In genomic region chr4:163949976-163950601, GRCh38 we compare ENCODE assay signal across 20 cellular contexts.
"Had no signal": no experiment of that assay in that cellular context is flagged by ENCODE, and none has a peak within 500 bp of the region (broad histone marks: within the 10 kb centered on the region; RNA-seq: fewer than 3 reads in every experiment).

No MANE protein-coding gene starts in this region.

- H2AFZ ChIP-seq: hepatocyte had no signal

- H3K79me2 ChIP-seq: hepatocyte had no signal

- H3K27me3 ChIP-seq: cardiac muscle cell, colonic mucosa, hepatocyte, left lung, transverse colon had no signal

- H3K4me1 ChIP-seq: colonic mucosa, left lung, transverse colon had no signal

- H3K36me3 ChIP-seq: cardiac muscle cell, colonic mucosa, left lung, transverse colon had no signal

- ATAC-seq: esophagus mucosa; left lung; mucosa of descending colon; naive thymus-derived CD4-positive, alpha-beta T cell had no signal

- H3K4me3 Mint-ChIP-seq: activated naive CD4-positive, alpha-beta T cell treated with anti-CD3 and anti-CD28 coated beads for 36 hours; naive thymus-derived CD4-positive, alpha-beta T cell had no signal

- DNase-seq: activated CD4-positive, CD25-positive, alpha-beta regulatory T cell treated with anti-CD3 and anti-CD28 coated beads, Interleukin-2, amount 50 U/mL, for 72 hours; activated naive CD4-positive, alpha-beta T cell treated with anti-CD3 and anti-CD28 coated beads for 36 hours; activated T-cell treated with anti-CD3 and anti-CD28 coated beads for 4 hours; colonic mucosa; islet precursor cell; naive thymus-derived CD4-positive, alpha-beta T cell; retina; stimulated activated CD4-positive, alpha-beta T cell treated with anti-CD3 and anti-CD28 coated beads, Interleukin-15, amount 100 ng/mL, for 24 hours; stimulated activated CD4-positive, alpha-beta T cell treated with anti-CD3 and anti-CD28 coated beads, Interleukin-4, amount 100 ng/mL, for 1 hour; stimulated activated naive CD4-positive, alpha-beta T cell treated with Interleukin-2 at 50 U/mL for 16 hours; substantia nigra; T-helper 9 cell; transverse colon had no signal

- H3K4me3 ChIP-seq: cardiac muscle cell, colonic mucosa, hepatocyte, left lung, mucosa of descending colon, skin epidermis, transverse colon had no signal

- H3K9me3 Mint-ChIP-seq: activated naive CD4-positive, alpha-beta T cell treated with anti-CD3 and anti-CD28 coated beads for 36 hours; activated T-helper 2 cell treated with anti-CD3 and anti-CD28 coated beads, Interferon-gamma antibody, Interleukin-2, Interleukin-4, amounts not matched to agents 10 μg/mL and 5 μg/mL and 100 μg/mL, durations not matched to agents 14 hours and 24 hours and 36 hours had no signal

- H3K27me3 Mint-ChIP-seq: naive thymus-derived CD4-positive, alpha-beta T cell had no signal

- H3K27ac ChIP-seq: cardiac muscle cell, colonic mucosa, hepatocyte, left lung, skin epidermis, transverse colon had no signal

- H3K4me2 ChIP-seq: hepatocyte had no signal

- H3K9me3 ChIP-seq: colonic mucosa, left lung, mucosa of descending colon, transverse colon had no signal

- H3K27ac Mint-ChIP-seq: activated naive CD4-positive, alpha-beta T cell treated with anti-CD3 and anti-CD28 coated beads for 36 hours; activated T-helper 2 cell treated with anti-CD3 and anti-CD28 coated beads, Interferon-gamma antibody, Interleukin-2, Interleukin-4, amounts not matched to agents 10 μg/mL and 5 μg/mL and 100 μg/mL, durations not matched to agents 14 hours and 24 hours and 36 hours; naive thymus-derived CD4-positive, alpha-beta T cell had no signal
